ENCODE assay signal across 2 cellular contexts in the genomic region with DNA sequence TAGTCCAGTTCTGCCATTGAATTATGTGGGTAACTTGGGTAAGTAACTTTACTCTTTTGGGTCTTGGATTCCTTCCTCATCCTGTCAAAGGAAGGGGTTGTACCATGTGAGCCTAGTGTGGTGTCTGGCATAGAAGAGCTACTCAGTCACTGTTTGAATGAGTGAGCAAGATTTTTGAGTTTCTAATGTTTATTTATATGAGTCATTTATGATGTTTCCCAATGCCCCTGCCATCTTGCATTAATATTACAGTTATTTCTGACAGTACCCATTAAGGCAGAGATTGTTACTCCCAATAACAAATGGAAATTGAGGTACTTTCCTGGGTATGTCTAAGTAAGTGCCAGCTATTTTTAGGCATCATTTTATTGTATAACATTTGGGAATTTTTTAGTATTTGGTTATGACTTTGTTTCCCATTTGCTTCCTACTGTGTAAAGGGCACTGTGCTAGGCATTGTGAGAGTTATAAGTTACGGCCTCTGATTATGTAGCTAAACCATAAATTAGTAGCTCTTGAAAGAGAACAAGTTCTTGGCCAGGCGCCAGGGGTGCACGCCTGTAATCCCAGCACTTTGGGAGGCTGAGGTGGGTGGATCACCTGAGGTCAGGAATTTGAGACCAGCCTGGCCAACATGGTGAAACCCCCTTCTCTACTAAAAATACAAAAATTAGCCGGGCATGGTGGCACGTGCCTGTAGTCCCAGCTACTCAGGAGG.
TF ChIP-seq lines count a peak whose summit lies in the region.

No MANE protein-coding gene starts in this region.

TF ChIP-seq in HEK293, 187 proteins besides CTCF, POLR2A, EP300 and RAD21 (continued from another document and continues in another):
- TF ChIP-seq, protein P1, sequence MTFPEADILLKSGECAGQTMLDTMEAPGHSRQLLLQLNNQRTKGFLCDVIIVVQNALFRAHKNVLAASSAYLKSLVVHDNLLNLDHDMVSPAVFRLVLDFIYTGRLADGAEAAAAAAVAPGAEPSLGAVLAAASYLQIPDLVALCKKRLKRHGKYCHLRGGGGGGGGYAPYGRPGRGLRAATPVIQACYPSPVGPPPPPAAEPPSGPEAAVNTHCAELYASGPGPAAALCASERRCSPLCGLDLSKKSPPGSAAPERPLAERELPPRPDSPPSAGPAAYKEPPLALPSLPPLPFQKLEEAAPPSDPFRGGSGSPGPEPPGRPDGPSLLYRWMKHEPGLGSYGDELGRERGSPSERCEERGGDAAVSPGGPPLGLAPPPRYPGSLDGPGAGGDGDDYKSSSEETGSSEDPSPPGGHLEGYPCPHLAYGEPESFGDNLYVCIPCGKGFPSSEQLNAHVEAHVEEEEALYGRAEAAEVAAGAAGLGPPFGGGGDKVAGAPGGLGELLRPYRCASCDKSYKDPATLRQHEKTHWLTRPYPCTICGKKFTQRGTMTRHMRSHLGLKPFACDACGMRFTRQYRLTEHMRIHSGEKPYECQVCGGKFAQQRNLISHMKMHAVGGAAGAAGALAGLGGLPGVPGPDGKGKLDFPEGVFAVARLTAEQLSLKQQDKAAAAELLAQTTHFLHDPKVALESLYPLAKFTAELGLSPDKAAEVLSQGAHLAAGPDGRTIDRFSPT (tag by site-specific recombination; IDR thresholded peaks at IDR 0.05): 0 out of 2 replicates have a peak, but pooled peaks have one; percentile 40
- TF ChIP-seq ZNF169 (tag by site-specific recombination; IDR thresholded peaks at IDR 0.05): no peak
- TF ChIP-seq, protein P2, sequence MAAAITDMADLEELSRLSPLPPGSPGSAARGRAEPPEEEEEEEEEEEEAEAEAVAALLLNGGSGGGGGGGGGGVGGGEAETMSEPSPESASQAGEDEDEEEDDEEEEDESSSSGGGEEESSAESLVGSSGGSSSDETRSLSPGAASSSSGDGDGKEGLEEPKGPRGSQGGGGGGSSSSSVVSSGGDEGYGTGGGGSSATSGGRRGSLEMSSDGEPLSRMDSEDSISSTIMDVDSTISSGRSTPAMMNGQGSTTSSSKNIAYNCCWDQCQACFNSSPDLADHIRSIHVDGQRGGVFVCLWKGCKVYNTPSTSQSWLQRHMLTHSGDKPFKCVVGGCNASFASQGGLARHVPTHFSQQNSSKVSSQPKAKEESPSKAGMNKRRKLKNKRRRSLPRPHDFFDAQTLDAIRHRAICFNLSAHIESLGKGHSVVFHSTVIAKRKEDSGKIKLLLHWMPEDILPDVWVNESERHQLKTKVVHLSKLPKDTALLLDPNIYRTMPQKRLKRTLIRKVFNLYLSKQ (tag by site-specific recombination; IDR thresholded peaks at IDR 0.05; ENCODE audit: borderline replicate concordance): no peak
- no peak for TF ChIP-seq ZNF747 (tag by site-specific recombination; IDR thresholded peaks at IDR 0.05)
- no peak for TF ChIP-seq MZF1 (tag by site-specific recombination; IDR thresholded peaks at IDR 0.05; ENCODE audit: borderline replicate concordance)
- peak; percentile 75 for TF ChIP-seq SP7 (tag by site-specific recombination; IDR thresholded peaks at IDR 0.05)
- peak; percentile 19; the same call in 1 of the 2 replicates for TF ChIP-seq PRDM6 (tag by site-specific recombination; IDR thresholded peaks at IDR 0.05)
- TF ChIP-seq, protein P3, sequence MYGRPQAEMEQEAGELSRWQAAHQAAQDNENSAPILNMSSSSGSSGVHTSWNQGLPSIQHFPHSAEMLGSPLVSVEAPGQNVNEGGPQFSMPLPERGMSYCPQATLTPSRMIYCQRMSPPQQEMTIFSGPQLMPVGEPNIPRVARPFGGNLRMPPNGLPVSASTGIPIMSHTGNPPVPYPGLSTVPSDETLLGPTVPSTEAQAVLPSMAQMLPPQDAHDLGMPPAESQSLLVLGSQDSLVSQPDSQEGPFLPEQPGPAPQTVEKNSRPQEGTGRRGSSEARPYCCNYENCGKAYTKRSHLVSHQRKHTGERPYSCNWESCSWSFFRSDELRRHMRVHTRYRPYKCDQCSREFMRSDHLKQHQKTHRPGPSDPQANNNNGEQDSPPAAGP (tag by site-specific recombination; IDR thresholded peaks at IDR 0.05): no peak
- TF ChIP-seq OSR2 (tag by site-specific recombination; IDR thresholded peaks at IDR 0.05): peak; percentile 26; the same call in 1 of the 2 replicates
- TF ChIP-seq ZNF561 (tag by site-specific recombination; IDR thresholded peaks at IDR 0.05; ENCODE audit: borderline replicate concordance): peak; percentile 58
- TF ChIP-seq, protein P4, sequence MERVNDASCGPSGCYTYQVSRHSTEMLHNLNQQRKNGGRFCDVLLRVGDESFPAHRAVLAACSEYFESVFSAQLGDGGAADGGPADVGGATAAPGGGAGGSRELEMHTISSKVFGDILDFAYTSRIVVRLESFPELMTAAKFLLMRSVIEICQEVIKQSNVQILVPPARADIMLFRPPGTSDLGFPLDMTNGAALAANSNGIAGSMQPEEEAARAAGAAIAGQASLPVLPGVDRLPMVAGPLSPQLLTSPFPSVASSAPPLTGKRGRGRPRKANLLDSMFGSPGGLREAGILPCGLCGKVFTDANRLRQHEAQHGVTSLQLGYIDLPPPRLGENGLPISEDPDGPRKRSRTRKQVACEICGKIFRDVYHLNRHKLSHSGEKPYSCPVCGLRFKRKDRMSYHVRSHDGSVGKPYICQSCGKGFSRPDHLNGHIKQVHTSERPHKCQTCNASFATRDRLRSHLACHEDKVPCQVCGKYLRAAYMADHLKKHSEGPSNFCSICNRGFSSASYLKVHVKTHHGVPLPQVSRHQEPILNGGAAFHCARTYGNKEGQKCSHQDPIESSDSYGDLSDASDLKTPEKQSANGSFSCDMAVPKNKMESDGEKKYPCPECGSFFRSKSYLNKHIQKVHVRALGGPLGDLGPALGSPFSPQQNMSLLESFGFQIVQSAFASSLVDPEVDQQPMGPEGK (tag by site-specific recombination; IDR thresholded peaks at IDR 0.05): no peak; the same call in 1 of the 2 replicates
- no peak for TF ChIP-seq ZFP37 (tag by site-specific recombination; IDR thresholded peaks at IDR 0.05)
- no peak for TF ChIP-seq ZNF37A (tag by site-specific recombination; IDR thresholded peaks at IDR 0.05)

TF ChIP-seq in SK-N-SH treated with all-trans-retinoic acid at 6 μM for 48 hours, 23 proteins besides CTCF, POLR2A, EP300 and RAD21 (continued from another document):
- TF ChIP-seq CSRNP3 (CRISPR knock-in tag; IDR thresholded peaks at IDR 0.05) (no peak), SNAI2 (CRISPR knock-in tag; IDR thresholded peaks at IDR 0.05) (no peak), ESRRG (CRISPR knock-in tag; IDR thresholded peaks at IDR 0.05) (no peak), TCF4 (CRISPR knock-in tag; IDR thresholded peaks at IDR 0.05; ENCODE audit: borderline replicate concordance) (no peak), GLIS3 (CRISPR knock-in tag; IDR thresholded peaks at IDR 0.05) (no peak), RARB (CRISPR knock-in tag; IDR thresholded peaks at IDR 0.05) (no peak), ZC3H10 (CRISPR knock-in tag; IDR thresholded peaks at IDR 0.05) (peak; percentile 24; the same call in 1 of the 2 replicates), ZFP30 (CRISPR knock-in tag; IDR thresholded peaks at IDR 0.05) (no peak), CSDC2 (CRISPR knock-in tag; IDR thresholded peaks at IDR 0.05) (no peak), BACH2 (CRISPR knock-in tag; IDR thresholded peaks at IDR 0.05; ENCODE audit: borderline replicate concordance) (no peak), ZNF565 (CRISPR knock-in tag; conservative IDR thresholded peaks at IDR 0.05; ENCODE audit: low read depth) (no peak), ZNF70 (CRISPR knock-in tag; IDR thresholded peaks at IDR 0.05) (no peak), OSR1 (CRISPR knock-in tag; IDR thresholded peaks at IDR 0.05) (no peak), ZFP3 (CRISPR knock-in tag; IDR thresholded peaks at IDR 0.05) (no peak)
- TF ChIP-seq, protein P5, sequence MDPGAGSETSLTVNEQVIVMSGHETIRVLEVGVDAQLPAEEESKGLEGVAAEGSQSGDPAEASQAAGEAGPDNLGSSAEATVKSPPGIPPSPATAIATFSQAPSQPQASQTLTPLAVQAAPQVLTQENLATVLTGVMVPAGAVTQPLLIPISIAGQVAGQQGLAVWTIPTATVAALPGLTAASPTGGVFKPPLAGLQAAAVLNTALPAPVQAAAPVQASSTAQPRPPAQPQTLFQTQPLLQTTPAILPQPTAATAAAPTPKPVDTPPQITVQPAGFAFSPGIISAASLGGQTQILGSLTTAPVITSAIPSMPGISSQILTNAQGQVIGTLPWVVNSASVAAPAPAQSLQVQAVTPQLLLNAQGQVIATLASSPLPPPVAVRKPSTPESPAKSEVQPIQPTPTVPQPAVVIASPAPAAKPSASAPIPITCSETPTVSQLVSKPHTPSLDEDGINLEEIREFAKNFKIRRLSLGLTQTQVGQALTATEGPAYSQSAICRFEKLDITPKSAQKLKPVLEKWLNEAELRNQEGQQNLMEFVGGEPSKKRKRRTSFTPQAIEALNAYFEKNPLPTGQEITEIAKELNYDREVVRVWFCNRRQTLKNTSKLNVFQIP (CRISPR knock-in tag; IDR thresholded peaks at IDR 0.05; ENCODE audit: borderline replicate concordance, low read depth): no peak
- TF ChIP-seq, protein P6, sequence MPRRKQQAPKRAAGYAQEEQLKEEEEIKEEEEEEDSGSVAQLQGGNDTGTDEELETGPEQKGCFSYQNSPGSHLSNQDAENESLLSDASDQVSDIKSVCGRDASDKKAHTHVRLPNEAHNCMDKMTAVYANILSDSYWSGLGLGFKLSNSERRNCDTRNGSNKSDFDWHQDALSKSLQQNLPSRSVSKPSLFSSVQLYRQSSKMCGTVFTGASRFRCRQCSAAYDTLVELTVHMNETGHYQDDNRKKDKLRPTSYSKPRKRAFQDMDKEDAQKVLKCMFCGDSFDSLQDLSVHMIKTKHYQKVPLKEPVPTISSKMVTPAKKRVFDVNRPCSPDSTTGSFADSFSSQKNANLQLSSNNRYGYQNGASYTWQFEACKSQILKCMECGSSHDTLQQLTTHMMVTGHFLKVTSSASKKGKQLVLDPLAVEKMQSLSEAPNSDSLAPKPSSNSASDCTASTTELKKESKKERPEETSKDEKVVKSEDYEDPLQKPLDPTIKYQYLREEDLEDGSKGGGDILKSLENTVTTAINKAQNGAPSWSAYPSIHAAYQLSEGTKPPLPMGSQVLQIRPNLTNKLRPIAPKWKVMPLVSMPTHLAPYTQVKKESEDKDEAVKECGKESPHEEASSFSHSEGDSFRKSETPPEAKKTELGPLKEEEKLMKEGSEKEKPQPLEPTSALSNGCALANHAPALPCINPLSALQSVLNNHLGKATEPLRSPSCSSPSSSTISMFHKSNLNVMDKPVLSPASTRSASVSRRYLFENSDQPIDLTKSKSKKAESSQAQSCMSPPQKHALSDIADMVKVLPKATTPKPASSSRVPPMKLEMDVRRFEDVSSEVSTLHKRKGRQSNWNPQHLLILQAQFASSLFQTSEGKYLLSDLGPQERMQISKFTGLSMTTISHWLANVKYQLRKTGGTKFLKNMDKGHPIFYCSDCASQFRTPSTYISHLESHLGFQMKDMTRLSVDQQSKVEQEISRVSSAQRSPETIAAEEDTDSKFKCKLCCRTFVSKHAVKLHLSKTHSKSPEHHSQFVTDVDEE (CRISPR knock-in tag; IDR thresholded peaks at IDR 0.05): no peak
